8 cellular contexts compared by ENCODE assay signal in genomic region chrX:56564182-56564885, GRCh38. TPM values are rescaled to one million over a fixed set of nuclear protein-coding genes. Genes with fewer than 3 reads are reported as not detected.
A peak's percentile ranks its signal among the peaks of the same experiment; 100 is the strongest.
DNase-seq lines count a peak whose midpoint lies in the region; ATAC-seq lines count a peak whose summit lies in the region.

No MANE protein-coding gene starts in this region.

- peak; percentile 67 for ATAC-seq in activated CD4-positive, alpha-beta T cell treated with anti-CD3 and anti-CD28 coated beads for 36 hours
- ATAC-seq in HG03354 (IDR thresholded peaks at IDR 0.05; ENCODE audit: poor library complexity, severe bottlenecking, unreplicated experiment) (peak; percentile 24), left lobe of liver (peak; percentile 38)

- DNase-seq in activated CD4-positive, alpha-beta T cell treated with anti-CD3 and anti-CD28 coated beads for 36 hours = peak; percentile 70
- no peak for DNase-seq in activated CD4-positive, alpha-beta T cell treated with anti-CD3 and anti-CD28 coated beads, Interleukin-2, amount 50 U/mL, for 4 hours
- DNase-seq in SK-N-MC (ENCODE audit: low read depth, low spot score) = no peak
- peak; percentile 47 for DNase-seq in cerebellar cortex (ENCODE audit: low spot score)
- peak; percentile 45 for DNase-seq in left lobe of liver (ENCODE audit: low spot score)
- peak; percentile 62 for DNase-seq in stimulated activated CD4-positive, alpha-beta T cell treated with anti-CD3 and anti-CD28 coated beads, Interleukin-1b, Interleukin-23, amount 100 ng/mL, for 48 hours
- DNase-seq in iPS-NIHi11 (ENCODE audit: low spot score) = no peak

- H3K4me3 ChIP-seq in SK-N-MC = peak overlapping the region; percentile 86

- POLR2A ChIA-PET in activated CD4-positive, alpha-beta T cell treated with anti-CD3 and anti-CD28 coated beads for 36 hours (lab: Charles Lee) = interaction anchor here (0.6 to 1.0 kb wide), 2 partner anchors 14 to 188 kb away, joined by 3 read pairs; no protein-coding TSS in a partner anchor

- intact Hi-C loops in activated CD4-positive, alpha-beta T cell treated with anti-CD3 and anti-CD28 coated beads for 36 hours (cut with DNase I, micrococcal nuclease) = loop anchor here (2.0 to 10.0 kb wide), 9 partner anchors 164 to 1028 kb away; partner anchors contain the start of genes FAAH2 (in 1 of the 2), NBDY (in 1 of the 2), RRAGB (in 1 of the 2) and SPIN3 (in 1 of the 2)

- peak overlapping the region; percentile 95 for H3K9ac ChIP-seq in SK-N-MC (ENCODE audit: insufficient read length)

- peak overlapping the region; percentile 100 for H3K27ac Mint-ChIP-seq in activated CD4-positive, alpha-beta T cell treated with anti-CD3 and anti-CD28 coated beads for 36 hours

- CTCF ChIA-PET in activated CD4-positive, alpha-beta T cell treated with anti-CD3 and anti-CD28 coated beads for 36 hours (lab: Charles Lee) = interaction anchor here (0.6 to 1.7 kb wide), 4 partner anchors 163 to 333 kb away, joined by 3 to 5 read pairs (median 4); no protein-coding TSS in a partner anchor

- no peaks in the 10 kb centered on the region for H3K9me3 ChIP-seq in SK-N-MC (ENCODE audit: low read depth, low read length)

- H3K4me1 Mint-ChIP-seq in activated CD4-positive, alpha-beta T cell treated with anti-CD3 and anti-CD28 coated beads for 36 hours = peaks cover 9% of the 10 kb centered on the region

- no peaks in the 10 kb centered on the region for H3K9me3 Mint-ChIP-seq in activated CD4-positive, alpha-beta T cell treated with anti-CD3 and anti-CD28 coated beads for 36 hours (ENCODE audit: low read depth)

- H3K4me3 Mint-ChIP-seq in activated CD4-positive, alpha-beta T cell treated with anti-CD3 and anti-CD28 coated beads for 36 hours = peak overlapping the region; percentile 96

- peak overlapping the region; percentile 87 for H3K27ac ChIP-seq in SK-N-MC

- H3K36me3 ChIP-seq in SK-N-MC (ENCODE audit: insufficient read depth, low read length) = no peaks in the 10 kb centered on the region; the same call in 1 of the 2 replicates

- H3K27me3 Mint-ChIP-seq in activated CD4-positive, alpha-beta T cell treated with anti-CD3 and anti-CD28 coated beads for 36 hours = no peaks in the 10 kb centered on the region

- peaks cover 32% of the 10 kb centered on the region for H3K36me3 Mint-ChIP-seq in activated CD4-positive, alpha-beta T cell treated with anti-CD3 and anti-CD28 coated beads for 36 hours (ENCODE audit: low read depth)

RNA-seq across cellular contexts. Expression of gene UBQLN2, which starts 0.9 kb away (rescaled TPM):
- 10 to 100 TPM; 32.2 to 36.6 TPM for total RNA-seq in activated CD4-positive, alpha-beta T cell treated with anti-CD3 and anti-CD28 coated beads for 36 hours
- 11.6 TPM for total RNA-seq in left lobe of liver

Comparison
In these comparisons a context has a peak if more than half of its experiments do, and no peak if none do; other contexts are left out.
1. DNase-seq: peak in activated CD4-positive, alpha-beta T cell treated with anti-CD3 and anti-CD28 coated beads for 36 hours (single experiment), cerebellar cortex (single experiment), left lobe of liver (single experiment) and stimulated activated CD4-positive, alpha-beta T cell treated with anti-CD3 and anti-CD28 coated beads, Interleukin-1b, Interleukin-23, amount 100 ng/mL, for 48 hours (single experiment); none in activated CD4-positive, alpha-beta T cell treated with anti-CD3 and anti-CD28 coated beads, Interleukin-2, amount 50 U/mL, for 4 hours (0 of 2), SK-N-MC (single experiment) and iPS-NIHi11 (single experiment).
2. Peak in every context shown above with its lines, with median percentiles within 50 percentile points of each other: ATAC-seq.